22 cellular contexts compared by ENCODE assay signal in genomic region chr11:83706581-83706980, GRCh38.
DNase-seq lines count a peak whose midpoint lies in the region; ATAC-seq and TF ChIP-seq lines count a peak whose summit lies in the region.
"Had no signal": no experiment of that assay in that cellular context is flagged by ENCODE, and none has a peak within 500 bp of the region (broad histone marks: within the 10 kb centered on the region; RNA-seq: fewer than 3 reads in every experiment).

No MANE protein-coding gene starts in this region.

- TF ChIP-seq CTCF in Caco-2 (IDR thresholded peaks at IDR 0.05; ENCODE audit: insufficient read depth in 1 of 2, low read depth in 1 of 2, low read length in 1 of 2, severe bottlenecking in 1 of 2, unreplicated experiment in 1 of 2) = no peak
- no peak for TF ChIP-seq CTCF in left ventricle myocardium inferior (IDR thresholded peaks at IDR 0.05; ENCODE audit: borderline replicate concordance)

- H3K4me2 ChIP-seq in mesendoderm (ENCODE audit: low read length) = no peak overlapping the region
- H3K4me2 ChIP-seq: BLaER1 had no signal

- no peaks in the 10 kb centered on the region for H3K79me1 ChIP-seq in mesendoderm (ENCODE audit: low read length)

- no CpG with 5 or more reads among the region's 6 CpGs for WGBS in mesendoderm (ENCODE audit: extremely low coverage, insufficient coverage, low lambda C conversion rate)

- peaks cover 10% of the 10 kb centered on the region for H3K36me3 Mint-ChIP-seq in Caco-2 (ENCODE audit: insufficient read depth, unreplicated experiment)
- H3K36me3 Mint-ChIP-seq: CD4-positive, CD25-positive, alpha-beta regulatory T cell had no signal

- no peak overlapping the region for H3K18ac ChIP-seq in mesendoderm (ENCODE audit: low read length)

- no peak overlapping the region for H3K4ac ChIP-seq in mesendoderm (ENCODE audit: low read depth, low read length)

- H3K4me3 Mint-ChIP-seq in Caco-2 (ENCODE audit: unreplicated experiment) = no peak overlapping the region
- H3K4me3 Mint-ChIP-seq: CD4-positive, CD25-positive, alpha-beta regulatory T cell had no signal

- H3K9ac ChIP-seq in SK-N-MC (ENCODE audit: insufficient read length) (no peak overlapping the region), mesendoderm (ENCODE audit: low read length) (no peak overlapping the region)
- H3K9ac ChIP-seq: BLaER1 had no signal

- H2BK120ac ChIP-seq in mesendoderm (ENCODE audit: low read depth, low read length) = no peak overlapping the region

- H3K27ac ChIP-seq in SK-N-MC = peak overlapping the region; percentile 10; the same call in 1 of the 2 replicates
- H3K27ac ChIP-seq in mesendoderm (ENCODE audit: low read depth, low read length) = no peak overlapping the region
- H3K27ac ChIP-seq in left ventricle myocardium inferior (replicated peaks) = no peak overlapping the region
- H3K27ac ChIP-seq: BLaER1, SJSA1 had no signal

- H3K23ac ChIP-seq in mesendoderm (ENCODE audit: low read length) = no peak overlapping the region

- CTCF ChIA-PET in Caco-2 (lab: Charles Lee) = interaction anchor here (0.6 to 0.8 kb wide), 2 partner anchors 16 to 376 kb away, joined by 3 to 4 read pairs; no protein-coding TSS in a partner anchor

- BruUV-seq in Caco-2 (replicated peaks; lab: Mats Ljungman, UMichigan) = no TSS peak

- H3K27me3 ChIP-seq in Caco-2 (replicated peaks; ENCODE audit: control insufficient read depth, insufficient read depth, low read length) = no peaks in the 10 kb centered on the region
- no peaks in the 10 kb centered on the region for H3K27me3 ChIP-seq in mesendoderm (ENCODE audit: insufficient read depth, low read length, poor library complexity)
- no peaks in the 10 kb centered on the region for H3K27me3 ChIP-seq in left ventricle myocardium inferior (ENCODE audit: low read depth)
- H3K27me3 ChIP-seq: BLaER1, SJSA1 had no signal

- H3K4me3 ChIP-seq in Caco-2 (ENCODE audit: low read depth, low read length) (no peak overlapping the region), SK-N-MC (no peak overlapping the region), mesendoderm (ENCODE audit: low read length) (no peak overlapping the region), left ventricle myocardium inferior (no peak overlapping the region)
- H3K4me3 ChIP-seq: BLaER1, SJSA1 had no signal

- no peaks in the 10 kb centered on the region for H3K9me3 Mint-ChIP-seq in Caco-2 (ENCODE audit: unreplicated experiment)

- H3K9me3 ChIP-seq in Caco-2 = no peaks in the 10 kb centered on the region
- no peaks in the 10 kb centered on the region for H3K9me3 ChIP-seq in SK-N-MC (ENCODE audit: low read depth, low read length)
- no peaks in the 10 kb centered on the region for H3K9me3 ChIP-seq in left ventricle myocardium inferior (replicated peaks)
- H3K9me3 ChIP-seq: BLaER1, SJSA1 had no signal

- H3K56ac ChIP-seq in mesendoderm (ENCODE audit: low read length) = peak overlapping the region; percentile 50

- peak; percentile 37 to 54 for DNase-seq in Caco-2
- no peak for DNase-seq in SK-N-MC (ENCODE audit: low read depth, low spot score)
- DNase-seq in mesendoderm = no peak
- no peak for DNase-seq in EL
- no peak for DNase-seq in NCI-H345 (lab: John Stamatoyannopoulos, UW)
- no peak for DNase-seq in dermis blood vessel endothelial cell
- no peak for DNase-seq in left ventricle myocardium inferior
- DNase-seq: CD4-positive, CD25-positive, alpha-beta regulatory T cell; DMS79; NCI-H1092; NCI-H1417 treated with DMSO at 0.1 percent for 48 hours; NCI-H2081 treated with DMSO at 0.1 percent for 48 hours; NCI-H446 treated with DMSO at 0.1 percent for 48 hours; NCI-H526; NCI-H82; NK-92 treated with Interleukin-12 subunit alpha and Interleukin-12 subunit beta, amount 100 ng/mL, for 24 hours; PC-3; Right ventricle myocardium superior had no signal

- H3K27ac Mint-ChIP-seq in Caco-2 (ENCODE audit: unreplicated experiment) = peak overlapping the region; percentile 58
- H3K27ac Mint-ChIP-seq: CD4-positive, CD25-positive, alpha-beta regulatory T cell had no signal

- H4K8ac ChIP-seq in mesendoderm (ENCODE audit: low read depth, low read length) = no peak overlapping the region

- peaks cover 44% of the 10 kb centered on the region for H3K4me1 Mint-ChIP-seq in Caco-2 (ENCODE audit: low read depth, unreplicated experiment)
- H3K4me1 Mint-ChIP-seq: CD4-positive, CD25-positive, alpha-beta regulatory T cell had no signal

- POLR2A ChIA-PET in Caco-2 (lab: Charles Lee) = no interaction called here

- intact Hi-C loops in Caco-2 (cut with micrococcal nuclease; ENCODE audit: unreplicated experiment) = no loop called here
- intact Hi-C loops in left ventricle myocardium inferior (cut with micrococcal nuclease) = no loop called here

- no peaks in the 10 kb centered on the region for H3K27me3 Mint-ChIP-seq in Caco-2 (ENCODE audit: insufficient read depth, unreplicated experiment)
- H3K27me3 Mint-ChIP-seq: CD4-positive, CD25-positive, alpha-beta regulatory T cell had no signal

- peak; percentile 57 for ATAC-seq in esophagus mucosa
- ATAC-seq: HCT116, PC-3 had no signal

- H2AK5ac ChIP-seq in mesendoderm (ENCODE audit: low read length) = no peak overlapping the region

- peaks cover 41% of the 10 kb centered on the region for H3K4me1 ChIP-seq in Caco-2
- H3K4me1 ChIP-seq in mesendoderm (ENCODE audit: control insufficient read depth, low read depth, low read length) = peaks cover 4% of the 10 kb centered on the region
- H3K4me1 ChIP-seq in left ventricle myocardium inferior = no peaks in the 10 kb centered on the region
- H3K4me1 ChIP-seq: BLaER1, SJSA1 had no signal

- H3K36me3 ChIP-seq in Caco-2 (ENCODE audit: control insufficient read depth, insufficient read depth, low read length) = no peaks in the 10 kb centered on the region
- H3K36me3 ChIP-seq in SK-N-MC (ENCODE audit: insufficient read depth, low read length) = peaks cover 56% of the 10 kb centered on the region
- H3K36me3 ChIP-seq in mesendoderm (ENCODE audit: control insufficient read depth, insufficient read depth, low read length) = no peaks in the 10 kb centered on the region
- H3K36me3 ChIP-seq in left ventricle myocardium inferior = no peaks in the 10 kb centered on the region
- H3K36me3 ChIP-seq: BLaER1, SJSA1 had no signal

- no peak overlapping the region for H4K5ac ChIP-seq in mesendoderm (ENCODE audit: low read length)

- no peaks in the 10 kb centered on the region for H3K79me2 ChIP-seq in mesendoderm (ENCODE audit: control insufficient read depth, insufficient read depth, low read length)

- H2BK15ac ChIP-seq in mesendoderm (replicated peaks; ENCODE audit: low read depth) = no peak overlapping the region

- no peak overlapping the region for H2BK5ac ChIP-seq in mesendoderm (ENCODE audit: low read length)

Comparison
In these comparisons a context has a peak if more than half of its experiments do, and no peak if none do; other contexts are left out.
1. DNase-seq: peak in Caco-2 (2 of 2); none in SK-N-MC (single experiment), mesendoderm (single experiment), EL (single experiment), NCI-H345 (single experiment), dermis blood vessel endothelial cell (single experiment) and left ventricle myocardium inferior (single experiment).